ENCODE assay signal across 8 cellular contexts in genomic region chr14:105487449-105487985, GRCh38. TPM values are rescaled to one million over a fixed set of nuclear protein-coding genes. Genes with fewer than 3 reads are reported as not detected.
DNase-seq lines count a peak whose midpoint lies in the region; ATAC-seq lines count a peak whose summit lies in the region.

No MANE protein-coding gene starts in this region.

- peak in 1 of 2 donors; percentile 3 for ATAC-seq in activated T-cell treated with anti-CD3 and anti-CD28 coated beads, Interleukin-2, amount 50 U/mL, for 72 hours (replicated peaks in 1 of 2)
- ATAC-seq in GM18519 (IDR thresholded peaks at IDR 0.05; ENCODE audit: low FRiP score, unreplicated experiment), result no peak

- DNase-seq in MG63 (no peak), LoVo (ENCODE audit: low spot score) (no peak), GM19238 (ENCODE audit: insufficient read length, low spot score) (no peak)
- peak; percentile 74 to 78 for DNase-seq in activated T-cell treated with anti-CD3 and anti-CD28 coated beads, Interleukin-2, amount 50 U/mL, for 72 hours
- peak; percentile 44 to 66 for DNase-seq in stimulated activated CD8-positive, alpha-beta memory T cell treated with anti-CD3 and anti-CD28 coated beads, Interleukin-7, amount 100 ng/mL, for 4 hours (ENCODE audit: low read depth in 2 of 2)

- no peak overlapping the region for H3K9ac ChIP-seq in iPS-15b (ENCODE audit: low read depth, low read length)

- peaks cover 0 to 1% of the 10 kb centered on the region in 2 donors for H3K36me3 Mint-ChIP-seq in activated T-cell treated with anti-CD3 and anti-CD28 coated beads, Interleukin-2, amount 50 U/mL, for 72 hours (ENCODE audit: insufficient read depth in 2 of 2)

- H3K79me2 ChIP-seq in ACC112 (ENCODE audit: control insufficient read depth, insufficient read depth, low read length, unreplicated experiment), result no peaks in the 10 kb centered on the region

- peak overlapping the region; percentile 87 to 95 for H3K4me3 Mint-ChIP-seq in activated T-cell treated with anti-CD3 and anti-CD28 coated beads, Interleukin-2, amount 50 U/mL, for 72 hours

- peaks cover 5% of the 10 kb centered on the region; the same call in 1 of the 2 replicates for H3K27me3 ChIP-seq in ACC112 (ENCODE audit: insufficient read depth, low read length)
- no peaks in the 10 kb centered on the region for H3K27me3 ChIP-seq in MG63
- H3K27me3 ChIP-seq in iPS-15b (ENCODE audit: control insufficient read depth, insufficient read depth, low read length), result peaks cover 43% of the 10 kb centered on the region

- H3K27me3 Mint-ChIP-seq in activated T-cell treated with anti-CD3 and anti-CD28 coated beads, Interleukin-2, amount 50 U/mL, for 72 hours (ENCODE audit: low read depth), result no peaks in the 10 kb centered on the region

- no peak overlapping the region for H3K27ac ChIP-seq in ACC112 (ENCODE audit: low read depth, low read length)

- H3K27ac Mint-ChIP-seq in activated T-cell treated with anti-CD3 and anti-CD28 coated beads, Interleukin-2, amount 50 U/mL, for 72 hours, result peak overlapping the region; percentile 63

- H3K9me3 Mint-ChIP-seq in activated T-cell treated with anti-CD3 and anti-CD28 coated beads, Interleukin-2, amount 50 U/mL, for 72 hours, result no peaks in the 10 kb centered on the region

- peak overlapping the region; percentile 27 for H2AFZ ChIP-seq in ACC112 (ENCODE audit: low read length, unreplicated experiment)

- H3K36me3 ChIP-seq in ACC112 (ENCODE audit: insufficient read depth, low read length) (no peaks in the 10 kb centered on the region), MG63 (peaks cover 3% of the 10 kb centered on the region), iPS-15b (ENCODE audit: control insufficient read depth, insufficient read depth, low read length) (peaks cover 5% of the 10 kb centered on the region)

- H3K4me1 ChIP-seq in ACC112 (ENCODE audit: control insufficient read depth, insufficient read depth, low read length, unreplicated experiment) (peaks cover 33% of the 10 kb centered on the region), iPS-15b (ENCODE audit: control insufficient read depth, insufficient read depth, low read length) (no peaks in the 10 kb centered on the region)

- peaks cover 53% of the 10 kb centered on the region for H3K4me1 Mint-ChIP-seq in activated T-cell treated with anti-CD3 and anti-CD28 coated beads, Interleukin-2, amount 50 U/mL, for 72 hours (ENCODE audit: low read depth)

- H3K9me3 ChIP-seq in MG63, result no peaks in the 10 kb centered on the region
- no peaks in the 10 kb centered on the region for H3K9me3 ChIP-seq in iPS-15b (ENCODE audit: control insufficient read depth, insufficient read depth, low read length)

- H3K4me3 ChIP-seq in ACC112 (ENCODE audit: low read depth, low read length) (peak overlapping the region; percentile 77), MG63 (peak overlapping the region; percentile 26), iPS-15b (ENCODE audit: low read depth, low read length) (peak overlapping the region; percentile 22)

RNA-seq across cellular contexts. Expression of gene CRIP1, which starts 0.8 kb away (rescaled TPM):
- 17.3 TPM in 1 of 2 replicates, not detected in the other for total RNA-seq in MG63 (2014; rRNA removed; shearing (Covaris generic); ENCODE audit: low replicate concordance)
- total RNA-seq in activated T-cell treated with anti-CD3 and anti-CD28 coated beads, Interleukin-2, amount 50 U/mL, for 72 hours, result 100 to 1,000 TPM; 146 to 174 TPM

RNA-seq across cellular contexts. Expression of gene TEDC1, which starts 3.5 kb away (rescaled TPM):
- 29.3 and 58.1 TPM in 2 replicates for total RNA-seq in MG63 (2014; rRNA removed; shearing (Covaris generic); ENCODE audit: low replicate concordance)
- total RNA-seq in activated T-cell treated with anti-CD3 and anti-CD28 coated beads, Interleukin-2, amount 50 U/mL, for 72 hours, result 10 to 100 TPM; 33.0 to 36.9 TPM

RNA-seq across cellular contexts. Expression of gene CRIP2, which starts 12.9 kb away (rescaled TPM):
- 129 and 270 TPM in 2 replicates for total RNA-seq in MG63 (2014; rRNA removed; shearing (Covaris generic); ENCODE audit: low replicate concordance)
- 1 to 10 TPM; 1.1 to 1.3 TPM for total RNA-seq in activated T-cell treated with anti-CD3 and anti-CD28 coated beads, Interleukin-2, amount 50 U/mL, for 72 hours

RNA-seq across cellular contexts. Expression of gene TMEM121, which starts 38.9 kb away (rescaled TPM):
- 7.1 and 17.0 TPM in 2 replicates for total RNA-seq in MG63 (2014; rRNA removed; shearing (Covaris generic); ENCODE audit: low replicate concordance)
- total RNA-seq in activated T-cell treated with anti-CD3 and anti-CD28 coated beads, Interleukin-2, amount 50 U/mL, for 72 hours, result 1 to 10 TPM; 6.3 to 7.9 TPM

Comparison
In these comparisons a context has a peak if more than half of its experiments do, and no peak if none do; other contexts are left out.
1. H3K4me3 ChIP-seq: peak in every context shown above with its lines; median percentile 77 in ACC112; 26 in MG63; 22 in iPS-15b.
2. DNase-seq: peak in activated T-cell treated with anti-CD3 and anti-CD28 coated beads, Interleukin-2, amount 50 U/mL, for 72 hours (2 of 2) and stimulated activated CD8-positive, alpha-beta memory T cell treated with anti-CD3 and anti-CD28 coated beads, Interleukin-7, amount 100 ng/mL, for 4 hours (2 of 2); none in MG63 (single experiment), LoVo (single experiment) and GM19238 (single experiment).
3. RNA of gene CRIP2, which starts 12.9 kb away (total RNA-seq): 129 to 270 TPM in MG63; 1.1 to 1.3 TPM in activated T-cell treated with anti-CD3 and anti-CD28 coated beads, Interleukin-2, amount 50 U/mL, for 72 hours; every median in the first group is over 10 times any median in the second.